In genomic region chr9:131349881-131350563, GRCh38 we compare ENCODE assay signal across 8 cellular contexts. TPM values are rescaled to one million over a fixed set of nuclear protein-coding genes. Genes with fewer than 3 reads are reported as not detected.
A peak's percentile ranks its signal among the peaks of the same experiment; 100 is the strongest.
DNase-seq lines count a peak whose midpoint lies in the region; ATAC-seq, FAIRE-seq and TF ChIP-seq lines count a peak whose summit lies in the region.

No MANE protein-coding gene starts in this region.

- no peaks in the 10 kb centered on the region for H3K79me2 ChIP-seq in keratinocyte (ENCODE audit: control insufficient read depth, insufficient read depth, low read length)

- H3K4me2 ChIP-seq in keratinocyte (ENCODE audit: control insufficient read depth, extremely low read depth, insufficient read depth, low read depth, low read length) = peak overlapping the region; percentile 70

- TF ChIP-seq CTCF in BE2C (IDR thresholded peaks at IDR 0.05; ENCODE audit: low read depth, low read length) (peak; percentile 91), cardiac fibroblast (IDR thresholded peaks at IDR 0.05; ENCODE audit: low read depth, low read length) (peak; percentile 92), keratinocyte (optimal IDR thresholded peaks at IDR 0.05 in 1 of 3, IDR thresholded peaks at IDR 0.05 in 1 of 3, conservative IDR thresholded peaks at IDR 0.05 in 1 of 3; ENCODE audit: extremely low read depth in 1 of 3, insufficient read depth in 2 of 3, low read length in 3 of 3) (peak; percentile 82 to 97 (median 95))

- CTCF ChIA-PET in HEK293T (lab: Yijun Ruan, JAX) = interaction anchor here (0.5 to 1.3 kb wide), 12 partner anchors 8 to 397 kb away, joined by 3 to 7 read pairs (median 3); no protein-coding TSS in a partner anchor

- H4K20me1 ChIP-seq in keratinocyte (ENCODE audit: control insufficient read depth, extremely low read depth, insufficient read depth, low read length) = no peaks in the 10 kb centered on the region

- H3K9me3 ChIP-seq in BE2C (no peaks in the 10 kb centered on the region; the same call in 1 of the 2 replicates), keratinocyte (ENCODE audit: control insufficient read depth, low read depth, low read length) (no peaks in the 10 kb centered on the region)

- H3K9me1 ChIP-seq in keratinocyte (ENCODE audit: control insufficient read depth, extremely low read depth, insufficient read depth, low read length) = no peaks in the 10 kb centered on the region

- 0 out of 2 replicates have a peak, but pooled peaks cover 3% of the 10 kb centered on the region for H3K27me3 ChIP-seq in BE2C
- H3K27me3 ChIP-seq in keratinocyte (ENCODE audit: control insufficient read depth, extremely low read depth, insufficient read depth, low read length) = no peaks in the 10 kb centered on the region

- peaks cover 6% of the 10 kb centered on the region; the same call in 1 of the 2 replicates for H3K4me1 ChIP-seq in BE2C
- H3K4me1 ChIP-seq in keratinocyte (ENCODE audit: control insufficient read depth, extremely low read depth, insufficient read depth, low read length) = no peaks in the 10 kb centered on the region

- dilution Hi-C loops in keratinocyte (cut with MboI; ENCODE audit: extremely low pct_ligation_motif_present, low sequenced_read_pairs) = no loop called here

- FAIRE-seq in keratinocyte (lab: Jason Lieb, UNC) = no peak

- ATAC-seq in HG03196 (IDR thresholded peaks at IDR 0.05; ENCODE audit: unreplicated experiment) = no peak

- peak; percentile 95 for DNase-seq in BE2C
- no peak for DNase-seq in HEK293T (ENCODE audit: extremely low spot score)
- peak; percentile 57 for DNase-seq in NCI-H446 treated with DMSO at 0.1 percent for 48 hours (lab: John Stamatoyannopoulos, UW)
- DNase-seq in activated CD4-positive, CD25-positive, alpha-beta regulatory T cell (lab: John Stamatoyannopoulos, UW) = peak; percentile 71 to 81 (median 74)
- peak; percentile 89 to 91 for DNase-seq in cardiac fibroblast (ENCODE audit: low read depth in 2 of 2)
- peak; percentile 48 for DNase-seq in keratinocyte (ENCODE audit: low read depth, low spot score)
- peak; percentile 73 to 88 (median 83) for DNase-seq in stimulated activated CD4-positive, alpha-beta T cell treated with anti-CD3 and anti-CD28 coated beads, Interleukin-12 subunit alpha, Interleukin-12 subunit beta, amount 100 ng/mL, for 48 hours (ENCODE audit: low read depth in 2 of 3, low spot score in 1 of 3)

- H3K27ac ChIP-seq in keratinocyte (ENCODE audit: control insufficient read depth, insufficient read depth, low read length) = no peak overlapping the region

- H3K36me3 ChIP-seq in BE2C (no peaks in the 10 kb centered on the region), keratinocyte (ENCODE audit: control insufficient read depth in 2 of 2, extremely low read depth in 1 of 2, insufficient read depth in 2 of 2, low read length in 2 of 2) (no peaks in the 10 kb centered on the region)

- H3K4me3 ChIP-seq in BE2C (ENCODE audit: low read depth, low read length) = peak overlapping the region; percentile 54
- peak overlapping the region; percentile 18 to 37 for H3K4me3 ChIP-seq in cardiac fibroblast (replicated peaks in 1 of 2; ENCODE audit: low read depth in 2 of 2, low read length in 2 of 2)
- H3K4me3 ChIP-seq in keratinocyte (ENCODE audit: control insufficient read depth in 2 of 3, extremely low read depth in 1 of 3, insufficient read depth in 2 of 3, low read depth in 1 of 3, low read length in 3 of 3) = peak overlapping the region in 1 of 3 experiments; percentile 34

- peak overlapping the region; percentile 86 for H2AFZ ChIP-seq in keratinocyte (ENCODE audit: control insufficient read depth, low read length)

- POLR2A ChIA-PET in HEK293T (lab: Yijun Ruan, JAX) = interaction anchor here (0.6 to 1.1 kb wide), 2 partner anchors 298 to 362 kb away, joined by 3 read pairs; no protein-coding TSS in a partner anchor

- H3K9ac ChIP-seq in keratinocyte (ENCODE audit: control insufficient read depth, extremely low read depth, insufficient read depth, low read length) = peak overlapping the region; percentile 33

TF ChIP-seq in HEK293T, 16 proteins besides CTCF, POLR2A, EP300 and RAD21:
- TF ChIP-seq SP1 (IDR thresholded peaks at IDR 0.05) (no peak), FOXM1 (IDR thresholded peaks at IDR 0.05; ENCODE audit: borderline replicate concordance) (0 out of 2 replicates have a peak, but pooled peaks have one; percentile 3), L3MBTL2 (conservative IDR thresholded peaks at IDR 0.05) (peak; percentile 64)
- TF ChIP-seq, protein P1, sequence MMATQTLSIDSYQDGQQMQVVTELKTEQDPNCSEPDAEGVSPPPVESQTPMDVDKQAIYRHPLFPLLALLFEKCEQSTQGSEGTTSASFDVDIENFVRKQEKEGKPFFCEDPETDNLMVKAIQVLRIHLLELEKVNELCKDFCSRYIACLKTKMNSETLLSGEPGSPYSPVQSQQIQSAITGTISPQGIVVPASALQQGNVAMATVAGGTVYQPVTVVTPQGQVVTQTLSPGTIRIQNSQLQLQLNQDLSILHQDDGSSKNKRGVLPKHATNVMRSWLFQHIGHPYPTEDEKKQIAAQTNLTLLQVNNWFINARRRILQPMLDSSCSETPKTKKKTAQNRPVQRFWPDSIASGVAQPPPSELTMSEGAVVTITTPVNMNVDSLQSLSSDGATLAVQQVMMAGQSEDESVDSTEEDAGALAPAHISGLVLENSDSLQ (IDR thresholded peaks at IDR 0.05) = peak; percentile 52; the same call in 1 of the 2 replicates

RNA-seq across cellular contexts. Expression of gene PRRC2B, which starts 43.9 kb away (rescaled TPM):
- polyA plus RNA-seq in BE2C (2012; ENCODE audit: insufficient read depth, insufficient read length, low read depth) = 119 TPM
- polyA plus RNA-seq in keratinocyte = 15.2 to 38.8 TPM (median 20.8 TPM) in 3 replicates
- 36.7 TPM for polyA plus RNA-seq in keratinocyte (2011; ENCODE audit: low read depth)
- polyA plus RNA-seq in keratinocyte (2011; cell fraction: cytosol; rRNA removed) = 26.1 and 27.0 TPM in 2 replicates
- 170 and 203 TPM in 2 replicates for polyA plus RNA-seq in keratinocyte (2011; cell fraction: nucleus; rRNA removed)
- 32.6 and 73.5 TPM in 2 replicates for polyA plus RNA-seq in keratinocyte (2012; ENCODE audit: low replicate concordance)
- 69.3 to 140 TPM (median 93.9 TPM) in 3 replicates for polyA minus RNA-seq in keratinocyte
- polyA minus RNA-seq in keratinocyte (2011; cell fraction: cytosol; rRNA and poly(A)+ RNA removed) = 29.4 TPM
- polyA minus RNA-seq in keratinocyte (2011; cell fraction: nucleus; rRNA and poly(A)+ RNA removed) = 91.0 and 150 TPM in 2 replicates
